ENCODE assay signal across 1 cellular context in the genomic region with DNA sequence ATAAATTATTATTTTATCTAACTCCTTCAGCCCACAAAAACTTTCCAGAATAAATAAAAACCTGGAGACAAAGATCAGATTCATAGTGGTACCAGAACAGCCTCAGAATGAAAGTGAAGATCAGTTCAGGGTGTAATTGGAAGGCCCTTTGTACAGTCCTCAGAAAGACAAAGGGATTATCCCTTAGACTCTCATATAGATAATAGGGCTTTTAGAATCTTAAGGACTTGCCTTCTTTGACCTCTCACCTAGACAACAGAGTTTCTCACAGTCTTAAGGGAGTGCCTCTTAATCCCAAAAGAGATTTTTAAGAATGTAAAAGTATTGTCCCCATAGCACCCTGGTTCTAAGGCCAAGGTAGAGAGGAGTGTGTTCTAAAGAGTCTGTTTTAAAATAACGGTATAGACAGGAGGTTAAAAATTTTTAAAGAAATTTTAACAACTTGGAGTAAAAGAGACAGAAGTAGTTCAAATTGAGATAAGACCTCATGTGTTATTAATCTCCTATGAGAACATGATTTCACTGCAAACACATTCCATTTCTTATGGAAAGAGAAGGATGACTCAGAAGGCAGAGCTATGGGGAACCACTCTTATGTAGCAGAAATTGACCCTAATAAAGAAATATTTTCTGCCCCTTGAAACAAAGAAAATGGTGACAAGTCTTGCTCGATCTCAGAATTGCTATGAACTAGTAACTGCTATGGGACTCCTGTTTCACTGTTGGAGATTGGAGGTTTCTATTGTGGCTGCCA.
TF ChIP-seq lines count a peak whose summit lies in the region.

No MANE protein-coding gene starts in this region.

TF ChIP-seq in IMR-90, 13 proteins besides CTCF, POLR2A, EP300 and RAD21 (continued from another document):
- TF ChIP-seq, protein P1, sequence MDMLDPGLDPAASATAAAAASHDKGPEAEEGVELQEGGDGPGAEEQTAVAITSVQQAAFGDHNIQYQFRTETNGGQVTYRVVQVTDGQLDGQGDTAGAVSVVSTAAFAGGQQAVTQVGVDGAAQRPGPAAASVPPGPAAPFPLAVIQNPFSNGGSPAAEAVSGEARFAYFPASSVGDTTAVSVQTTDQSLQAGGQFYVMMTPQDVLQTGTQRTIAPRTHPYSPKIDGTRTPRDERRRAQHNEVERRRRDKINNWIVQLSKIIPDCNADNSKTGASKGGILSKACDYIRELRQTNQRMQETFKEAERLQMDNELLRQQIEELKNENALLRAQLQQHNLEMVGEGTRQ (IDR thresholded peaks at IDR 0.05; ENCODE audit: low read depth, low read length): no peak
